ENCODE assay signal across 8 cellular contexts in genomic region chr15:100339451-100339850, GRCh38. TPM values are rescaled to one million over a fixed set of nuclear protein-coding genes. Genes with fewer than 3 reads are reported as not detected.
A peak's percentile ranks its signal among the peaks of the same experiment; 100 is the strongest.
DNase-seq lines count a peak whose midpoint lies in the region; ATAC-seq and TF ChIP-seq lines count a peak whose summit lies in the region.
"Not testable (repeated sequence)": the region's sequence is repeated elsewhere in the genome, so short reads cannot be mapped to it uniquely, and the experiment has no call there.

No MANE protein-coding gene starts in this region.

- not testable (repeated sequence) for H3K27me3 ChIP-seq in CD8-positive, alpha-beta T cell (ENCODE audit: insufficient read depth, low read length)
- H3K27me3 ChIP-seq in endodermal cell (ENCODE audit: control insufficient read depth, insufficient read depth, low read length, poor library complexity, severe bottlenecking), result peaks cover 51% of the 10 kb centered on the region

- not testable (repeated sequence) for H3K36me3 Mint-ChIP-seq in CD8-positive, alpha-beta T cell; T-cell; activated CD4-positive, alpha-beta memory T cell treated with anti-CD3 and anti-CD28 coated beads, Interleukin-2, amount 10 ng/mL, durations not matched to agents 7 days and 5 days (ENCODE audit: low read depth); activated naive CD8-positive, alpha-beta T cell; endodermal cell (ENCODE audit: low read depth); neural crest cell (ENCODE audit: low read depth); stimulated activated memory B cell treated with anti-CD40 and anti-IgM and Interleukin-4, amounts not matched to agents 10 μg/mL and 1 μg/mL and 100 μg/mL, for 72 hours

- not testable (repeated sequence) for H3K4me3 ChIP-seq in CD8-positive, alpha-beta T cell (ENCODE audit: low read depth, low read length); endodermal cell (ENCODE audit: low read length); mucosa of descending colon

- H3K4me3 Mint-ChIP-seq in CD8-positive, alpha-beta T cell, result peak overlapping the region; percentile 79
- H3K4me3 Mint-ChIP-seq in T-cell (peak overlapping the region; percentile 61 to 79 (median 77)), neural crest cell (peak overlapping the region; percentile 83)
- H3K4me3 Mint-ChIP-seq in activated CD4-positive, alpha-beta memory T cell treated with anti-CD3 and anti-CD28 coated beads, Interleukin-2, amount 10 ng/mL, durations not matched to agents 7 days and 5 days, result peak overlapping the region; percentile 15
- H3K4me3 Mint-ChIP-seq in activated naive CD8-positive, alpha-beta T cell, result peak overlapping the region; percentile 82
- not testable (repeated sequence) for H3K4me3 Mint-ChIP-seq in endodermal cell
- peak overlapping the region; percentile 22 for H3K4me3 Mint-ChIP-seq in stimulated activated memory B cell treated with anti-CD40 and anti-IgM and Interleukin-4, amounts not matched to agents 10 μg/mL and 1 μg/mL and 100 μg/mL, for 72 hours

- H3K9ac ChIP-seq in endodermal cell (ENCODE audit: extremely low read depth, low read length, poor library complexity, severe bottlenecking), result not testable (repeated sequence)

- intact Hi-C loops in CD8-positive, alpha-beta T cell (cut with DNase I, micrococcal nuclease), result loop anchor here (1.0 to 10.0 kb wide), 6 partner anchors 9 to 1089 kb away; partner anchors contain the start of gene LRRC28 (in 1 of the 2)
- intact Hi-C loops in mucosa of descending colon (cut with DNase I, micrococcal nuclease), result loop anchor here in 1 of 2 donors (10.0 kb wide), 1 partner anchor 405 kb away; no protein-coding TSS in a partner anchor

- not testable (repeated sequence) for H3K27ac ChIP-seq in CD8-positive, alpha-beta T cell (ENCODE audit: low read depth, low read length); endodermal cell (ENCODE audit: low read depth, low read length)

- not testable (repeated sequence) for H3K9me3 ChIP-seq in CD8-positive, alpha-beta T cell (ENCODE audit: low read length); endodermal cell (ENCODE audit: control insufficient read depth, low read length); mucosa of descending colon

- WGBS in endodermal cell (ENCODE audit: insufficient coverage in 1 of 2, insufficient read length in 1 of 2), 2 experiments, result 73% methylated on average over 5 of the region's 7 CpGs; no CpG with 5 or more reads in 1 of the 2 experiments

- DNase-seq in CD8-positive, alpha-beta T cell; T-cell; activated CD4-positive, alpha-beta memory T cell treated with anti-CD3 and anti-CD28 coated beads, Interleukin-2, amount 10 ng/mL, durations not matched to agents 7 days and 5 days; endodermal cell; mucosa of descending colon; neural crest cell (ENCODE audit: low read depth, low spot score): not testable (repeated sequence)

- TF ChIP-seq CTCF in CD8-positive, alpha-beta T cell (IDR thresholded peaks at IDR 0.05); endodermal cell (conservative IDR thresholded peaks at IDR 0.05); mucosa of descending colon (IDR thresholded peaks at IDR 0.05); neural crest cell (conservative IDR thresholded peaks at IDR 0.05): not testable (repeated sequence)

- not testable (repeated sequence) for H3K27ac Mint-ChIP-seq in CD8-positive, alpha-beta T cell; T-cell; activated CD4-positive, alpha-beta memory T cell treated with anti-CD3 and anti-CD28 coated beads, Interleukin-2, amount 10 ng/mL, durations not matched to agents 7 days and 5 days; neural crest cell (ENCODE audit: unreplicated experiment); stimulated activated memory B cell treated with anti-CD40 and anti-IgM and Interleukin-4, amounts not matched to agents 10 μg/mL and 1 μg/mL and 100 μg/mL, for 72 hours
- peak overlapping the region; percentile 56 for H3K27ac Mint-ChIP-seq in activated naive CD8-positive, alpha-beta T cell
- peak overlapping the region; percentile 55 for H3K27ac Mint-ChIP-seq in endodermal cell

- not testable (repeated sequence) for H3K9me3 Mint-ChIP-seq in CD8-positive, alpha-beta T cell; T-cell; activated CD4-positive, alpha-beta memory T cell treated with anti-CD3 and anti-CD28 coated beads, Interleukin-2, amount 10 ng/mL, durations not matched to agents 7 days and 5 days; activated naive CD8-positive, alpha-beta T cell (ENCODE audit: low read depth); endodermal cell; neural crest cell; stimulated activated memory B cell treated with anti-CD40 and anti-IgM and Interleukin-4, amounts not matched to agents 10 μg/mL and 1 μg/mL and 100 μg/mL, for 72 hours

- peaks cover 40% of the 10 kb centered on the region for H3K4me1 Mint-ChIP-seq in CD8-positive, alpha-beta T cell (ENCODE audit: low read depth)
- peaks cover 32 to 44% (median 43%) of the 10 kb centered on the region in 3 donors for H3K4me1 Mint-ChIP-seq in T-cell
- H3K4me1 Mint-ChIP-seq in activated CD4-positive, alpha-beta memory T cell treated with anti-CD3 and anti-CD28 coated beads, Interleukin-2, amount 10 ng/mL, durations not matched to agents 7 days and 5 days, result peaks cover 10% of the 10 kb centered on the region
- H3K4me1 Mint-ChIP-seq in activated naive CD8-positive, alpha-beta T cell (ENCODE audit: low read depth), result peaks cover 40% of the 10 kb centered on the region
- peaks cover 19% of the 10 kb centered on the region for H3K4me1 Mint-ChIP-seq in endodermal cell
- H3K4me1 Mint-ChIP-seq in neural crest cell; stimulated activated memory B cell treated with anti-CD40 and anti-IgM and Interleukin-4, amounts not matched to agents 10 μg/mL and 1 μg/mL and 100 μg/mL, for 72 hours: not testable (repeated sequence)

- POLR2A ChIA-PET in CD8-positive, alpha-beta T cell (lab: Charles Lee), result interaction anchor here (1.0 to 2.9 kb wide), 6 partner anchors 8 to 414 kb away, joined by 4 to 24 read pairs (median 8); no protein-coding TSS in a partner anchor
- POLR2A ChIA-PET in T-cell (lab: Charles Lee), result interaction anchor here (0.5 to 1.1 kb wide), 2 partner anchors 9 to 999 kb away, joined by 5 read pairs; no protein-coding TSS in a partner anchor
- POLR2A ChIA-PET in activated CD4-positive, alpha-beta memory T cell treated with anti-CD3 and anti-CD28 coated beads, Interleukin-2, amount 10 ng/mL, durations not matched to agents 7 days and 5 days (lab: Charles Lee), result interaction anchor here (1.0 to 1.1 kb wide), 2 partner anchors 9 to 263 kb away, joined by 3 to 10 read pairs; partner anchors contain the start of genes ASB7 and LINS1

- not testable (repeated sequence) for ATAC-seq in CD8-positive, alpha-beta T cell; T-cell (replicated peaks in 1 of 4); stimulated activated memory B cell treated with anti-CD40 and anti-IgM and Interleukin-4, amounts not matched to agents 10 μg/mL and 1 μg/mL and 100 μg/mL, for 72 hours
- peak; percentile 4 for ATAC-seq in mucosa of descending colon

- not testable (repeated sequence) for H3K36me3 ChIP-seq in CD8-positive, alpha-beta T cell (ENCODE audit: insufficient read depth, low read length); endodermal cell (ENCODE audit: control insufficient read depth, insufficient read depth, low read length); mucosa of descending colon (ENCODE audit: low read depth)

- H3K27me3 Mint-ChIP-seq in CD8-positive, alpha-beta T cell (ENCODE audit: low read depth); T-cell; activated naive CD8-positive, alpha-beta T cell: not testable (repeated sequence)
- H3K27me3 Mint-ChIP-seq in activated CD4-positive, alpha-beta memory T cell treated with anti-CD3 and anti-CD28 coated beads, Interleukin-2, amount 10 ng/mL, durations not matched to agents 7 days and 5 days, result peaks cover 31% of the 10 kb centered on the region
- H3K27me3 Mint-ChIP-seq in endodermal cell (ENCODE audit: insufficient read depth) (peaks cover 70% of the 10 kb centered on the region), neural crest cell (ENCODE audit: low read depth) (peaks cover 52% of the 10 kb centered on the region)
- H3K27me3 Mint-ChIP-seq in stimulated activated memory B cell treated with anti-CD40 and anti-IgM and Interleukin-4, amounts not matched to agents 10 μg/mL and 1 μg/mL and 100 μg/mL, for 72 hours, result peaks cover 50% of the 10 kb centered on the region

- peaks cover 23% of the 10 kb centered on the region for H3K4me1 ChIP-seq in CD8-positive, alpha-beta T cell (ENCODE audit: insufficient read depth, low read length)
- H3K4me1 ChIP-seq in endodermal cell (ENCODE audit: control insufficient read depth, insufficient read depth, low read length); mucosa of descending colon (ENCODE audit: low read depth): not testable (repeated sequence)

- CTCF ChIA-PET in CD8-positive, alpha-beta T cell (lab: Charles Lee), result interaction anchor here (0.5 to 8.0 kb wide), 33 partner anchors 9 to 1067 kb away, joined by 3 to 139 read pairs (median 4); no protein-coding TSS in a partner anchor
- CTCF ChIA-PET in T-cell (lab: Charles Lee), result interaction anchor here (0.5 to 5.0 kb wide), 25 partner anchors 8 to 1069 kb away, joined by 3 to 50 read pairs (median 4); no protein-coding TSS in a partner anchor
- CTCF ChIA-PET in activated CD4-positive, alpha-beta memory T cell treated with anti-CD3 and anti-CD28 coated beads, Interleukin-2, amount 10 ng/mL, durations not matched to agents 7 days and 5 days (lab: Charles Lee), result interaction anchor here (0.5 to 7.7 kb wide), 10 partner anchors 9 to 1068 kb away, joined by 3 to 136 read pairs (median 3); no protein-coding TSS in a partner anchor

RNA-seq across cellular contexts. Expression of gene ADAMTS17, which starts 2.3 kb away (rescaled TPM):
- 10 to 100 TPM; 15.3 to 18.0 TPM for total RNA-seq in CD8-positive, alpha-beta T cell
- 10 to 100 TPM in 4 of 5 donors, 1 to 10 TPM in 1; 8.9 to 17.8 (median 11.6) TPM for total RNA-seq in T-cell
- under 1 TPM; 0.38 to 0.68 TPM for total RNA-seq in activated CD4-positive, alpha-beta memory T cell treated with anti-CD3 and anti-CD28 coated beads, Interleukin-2, amount 10 ng/mL, durations not matched to agents 7 days and 5 days
- 1 to 10 TPM in 1 of 2 donors, under 1 TPM in 1; 0.82 to 2.3 TPM for total RNA-seq in endodermal cell
- polyA plus RNA-seq in endodermal cell (2013, experiment 1 of 2), result 0.71 TPM
- polyA plus RNA-seq in endodermal cell (2013, experiment 2 of 2), result 0.37 TPM
- total RNA-seq in mucosa of descending colon, result 10 to 100 TPM in 1 of 3 donors, 1 to 10 TPM in 2; 5.2 to 13.8 (median 6.3) TPM
- total RNA-seq in neural crest cell, result 1.3 and 2.3 TPM in 2 replicates
